Comparison of ENCODE assay signal across 10 cellular contexts in genomic region chr1:180234369-180235076, GRCh38. TPM values are rescaled to one million over a fixed set of nuclear protein-coding genes. Genes with fewer than 3 reads are reported as not detected.
DNase-seq lines count a peak whose midpoint lies in the region; ATAC-seq, FAIRE-seq and TF ChIP-seq lines count a peak whose summit lies in the region.
"Had no signal": no experiment of that assay in that cellular context is flagged by ENCODE, and none has a peak within 500 bp of the region (broad histone marks: within the 10 kb centered on the region; RNA-seq: fewer than 3 reads in every experiment).

No MANE protein-coding gene starts in this region.

- peaks cover 93% of the 10 kb centered on the region for H3K27me3 Mint-ChIP-seq in activated T-cell treated with anti-CD3 and anti-CD28 coated beads, Interleukin-2, amount 50 U/mL, for 24 hours
- peaks cover 58% of the 10 kb centered on the region for H3K27me3 Mint-ChIP-seq in activated T-helper 17 cell treated with anti-CD3 and anti-CD28 coated beads, Interleukin-2, amount 50 U/mL, for 72 hours

- CTCF ChIA-PET in HepG2 (lab: Yijun Ruan, JAX; ENCODE audit: low intra/inter-chr PET ratio, low total read pairs): interaction anchor here (0.6 kb wide), 1 partner anchor 19 kb away, joined by 3 read pairs; no protein-coding TSS in a partner anchor

- H2AFZ ChIP-seq in HepG2 (ENCODE audit: low read length): no peak overlapping the region

- no peak for TF ChIP-seq RAD21 in HepG2 (CRISPR knock-in tag; IDR thresholded peaks at IDR 0.05)

- peaks cover 10% of the 10 kb centered on the region; the same call in 1 of the 2 replicates for H4K20me1 ChIP-seq in HepG2 (ENCODE audit: insufficient read depth, low read length)

- H3K36me3 Mint-ChIP-seq in activated T-cell treated with anti-CD3 and anti-CD28 coated beads, Interleukin-2, amount 50 U/mL, for 24 hours (ENCODE audit: low read depth): no peaks in the 10 kb centered on the region
- H3K36me3 Mint-ChIP-seq in activated T-helper 17 cell treated with anti-CD3 and anti-CD28 coated beads, Interleukin-2, amount 50 U/mL, for 72 hours (ENCODE audit: low read depth): no peaks in the 10 kb centered on the region

- in situ Hi-C loops in HepG2 (cut with HindIII; ENCODE audit: extremely low pct_ligation_motif_present, low pct_unique_long_range_greater_than_20kb): no loop called here

- peaks cover 17 to 90% of the 10 kb centered on the region in 2 experiments for H3K27me3 ChIP-seq in HepG2 (ENCODE audit: control insufficient read depth in 1 of 2, insufficient read depth in 2 of 2, low read length in 2 of 2)

- no peak for TF ChIP-seq POLR2A in HepG2 (IDR thresholded peaks at IDR 0.05; ENCODE audit: insufficient read depth in 1 of 2, low read depth in 2 of 2, low read length in 2 of 2)

- peaks cover 30% of the 10 kb centered on the region; the same call in 1 of the 2 replicates for H3K4me1 ChIP-seq in HepG2 (ENCODE audit: insufficient read depth, low read length)

- TF ChIP-seq EP300 in HepG2 (IDR thresholded peaks at IDR 0.05; ENCODE audit: low read depth in 2 of 2, low read length in 2 of 2) (no peak), HepG2 (CRISPR knock-in tag; IDR thresholded peaks at IDR 0.05; ENCODE audit: borderline replicate concordance) (no peak)

- no TSS peak for BruUV-seq in HepG2 (replicated peaks; lab: Mats Ljungman, UMichigan)

- no peak for ATAC-seq in activated T-helper 17 cell treated with anti-CD3 and anti-CD28 coated beads, Interleukin-2, amount 50 U/mL, for 72 hours (replicated peaks)
- peak; percentile 56 for ATAC-seq in HepG2
- no peak for ATAC-seq in stimulated activated naive CD8-positive, alpha-beta T cell treated with anti-CD3 and anti-CD28 coated beads, Interleukin-15, Interleukin-2, amounts not matched to agents 100 U/mL and 50 U/mL, for 24 hours
- no peak for ATAC-seq in sciatic nerve

- no peaks in the 10 kb centered on the region for H3K9me3 ChIP-seq in HepG2 (ENCODE audit: low read length)

- H3K4me1 Mint-ChIP-seq in activated T-cell treated with anti-CD3 and anti-CD28 coated beads, Interleukin-2, amount 50 U/mL, for 24 hours (ENCODE audit: low read depth): peaks cover 46% of the 10 kb centered on the region
- H3K4me1 Mint-ChIP-seq in activated T-helper 17 cell treated with anti-CD3 and anti-CD28 coated beads, Interleukin-2, amount 50 U/mL, for 72 hours: peaks cover 8% of the 10 kb centered on the region

- no peaks in the 10 kb centered on the region for H3K9me3 Mint-ChIP-seq in activated T-cell treated with anti-CD3 and anti-CD28 coated beads, Interleukin-2, amount 50 U/mL, for 24 hours
- no peaks in the 10 kb centered on the region for H3K9me3 Mint-ChIP-seq in activated T-helper 17 cell treated with anti-CD3 and anti-CD28 coated beads, Interleukin-2, amount 50 U/mL, for 72 hours

- H3K27ac Mint-ChIP-seq in activated T-cell treated with anti-CD3 and anti-CD28 coated beads, Interleukin-2, amount 50 U/mL, for 24 hours: peak overlapping the region; percentile 59
- no peak overlapping the region for H3K27ac Mint-ChIP-seq in activated T-helper 17 cell treated with anti-CD3 and anti-CD28 coated beads, Interleukin-2, amount 50 U/mL, for 72 hours

- POLR2A ChIA-PET in HepG2 (lab: Yijun Ruan, JAX): no interaction called here

- H3K4me3 ChIP-seq in HepG2 (replicated peaks in 1 of 3; ENCODE audit: insufficient read depth in 1 of 3, low read depth in 2 of 3, low read length in 3 of 3): peak overlapping the region; percentile 9 to 56 (median 21); a peak in 2 of 6 replicates

- peak overlapping the region; percentile 50 for H3K4me3 Mint-ChIP-seq in activated T-cell treated with anti-CD3 and anti-CD28 coated beads, Interleukin-2, amount 50 U/mL, for 24 hours
- H3K4me3 Mint-ChIP-seq in activated T-helper 17 cell treated with anti-CD3 and anti-CD28 coated beads, Interleukin-2, amount 50 U/mL, for 72 hours: peak overlapping the region; percentile 51

- intact Hi-C loops in HepG2 (cut with micrococcal nuclease; ENCODE audit: unreplicated experiment): no loop called here
- intact Hi-C loops in sciatic nerve (cut with DNase I): no loop called here

- H3K36me3 ChIP-seq in HepG2 (replicated peaks in 1 of 2; ENCODE audit: control insufficient read depth in 1 of 2, insufficient read depth in 2 of 2, low read length in 2 of 2): no peaks in the 10 kb centered on the region

- peak overlapping the region; percentile 69 for H3K4me2 ChIP-seq in HepG2 (ENCODE audit: low read depth, low read length)

- WGBS in HepG2 (ENCODE audit: low lambda C conversion rate): 3% methylated on average over 19 of the region's 51 CpGs

- no peak for TF ChIP-seq CTCF in HepG2 (CRISPR knock-in tag; IDR thresholded peaks at IDR 0.05)

- H3K79me2 ChIP-seq in HepG2 (ENCODE audit: insufficient read depth, low read length): no peaks in the 10 kb centered on the region

- no peak overlapping the region for H3K9ac ChIP-seq in HepG2 (ENCODE audit: insufficient read depth, low read depth, low read length)

- H3K27ac ChIP-seq in HepG2 (ENCODE audit: extremely low read length, insufficient read depth, low read length): no peak overlapping the region

- DNase-seq in activated T-cell treated with anti-CD3 and anti-CD28 coated beads, Interleukin-2, amount 50 U/mL, for 24 hours: peak; percentile 49
- DNase-seq in activated T-cell treated with anti-CD3 and anti-CD28 coated beads for 4 hours (no peak), HepG2 (ENCODE audit: low spot score) (no peak), sciatic nerve (ENCODE audit: low spot score) (no peak), medulla oblongata (ENCODE audit: extremely low spot score) (no peak), NCI-H146 treated with DMSO at 0.1 percent for 48 hours (lab: John Stamatoyannopoulos, UW; ENCODE audit: unreplicated experiment) (no peak)
- DNase-seq in stimulated activated naive CD8-positive, alpha-beta T cell treated with anti-CD3 and anti-CD28 coated beads, Interleukin-15, Interleukin-2, amounts not matched to agents 100 U/mL and 50 U/mL, for 24 hours: peak; percentile 19
- DNase-seq: KBM-7; stimulated activated CD4-positive, alpha-beta T cell treated with anti-CD3 and anti-CD28 coated beads, Interleukin-1b, Interleukin-23, amount 100 ng/mL, for 48 hours had no signal

- FAIRE-seq in HepG2 (lab: Jason Lieb, UNC): no peak

TF ChIP-seq in HepG2, 621 proteins besides CTCF, POLR2A, EP300 and RAD21 (continues in another document):
- no peak for TF ChIP-seq TAF1 (CRISPR knock-in tag; IDR thresholded peaks at IDR 0.05)
- 0 out of 2 replicates have a peak, but pooled peaks have one; percentile 25 for TF ChIP-seq UBTF (CRISPR knock-in tag; IDR thresholded peaks at IDR 0.05)
- peak; percentile 65 for TF ChIP-seq ZEB1 (IDR thresholded peaks at IDR 0.05; ENCODE audit: insufficient replicate concordance, low read depth)
- no peak for TF ChIP-seq HNF4G (IDR thresholded peaks at IDR 0.05; ENCODE audit: borderline replicate concordance, low read depth, low read length)
- TF ChIP-seq HNF4G (CRISPR knock-in tag; IDR thresholded peaks at IDR 0.05; ENCODE audit: borderline replicate concordance, low read depth): no peak
- TF ChIP-seq EZH2 (conservative IDR thresholded peaks at IDR 0.05; ENCODE audit: low read depth, low read length): peak; percentile 80
- peak; percentile 40; the same call in 1 of the 2 replicates for TF ChIP-seq ZNF350 (CRISPR knock-in tag; IDR thresholded peaks at IDR 0.05; ENCODE audit: borderline replicate concordance, low read depth)

RNA-seq across cellular contexts. Expression of gene LHX4, which starts 4.5 kb away (rescaled TPM):
- under 1 TPM in 1 of 2 donors, not detected in 1; 0.40 TPM for total RNA-seq in activated T-helper 17 cell treated with anti-CD3 and anti-CD28 coated beads, Interleukin-2, amount 50 U/mL, for 72 hours
- total RNA-seq in HepG2 (2016; rRNA removed; fragmentation: Illumina TruSeq; extraction: Trizol) (0.03 and 0.07 TPM in 2 replicates), sciatic nerve (not detected)
- total RNA-seq in HepG2 (2016; cell fraction: cytosol; rRNA removed; fragmentation: Illumina TruSeq; extraction: Trizol; ENCODE audit: low read depth): not detected in 2 replicates
- 0.03 and 0.13 TPM in 2 replicates for total RNA-seq in HepG2 (2016; cell fraction: insoluble cytoplasmic fraction; rRNA removed; fragmentation: Illumina TruSeq; extraction: Trizol)
- total RNA-seq in HepG2 (2016; cell fraction: membrane; rRNA removed; fragmentation: Illumina TruSeq; extraction: Trizol): 0.03 TPM in 1 of 2 replicates, not detected in the other
- total RNA-seq in HepG2 (2016; cell fraction: nucleus; rRNA removed; fragmentation: Illumina TruSeq; extraction: Trizol): not detected in 2 replicates
- 0.03 and 0.05 TPM in 2 replicates for polyA plus RNA-seq in HepG2 (2011; rRNA removed)
- polyA plus RNA-seq in HepG2 (2011; cell fraction: cytosol; rRNA removed): 0.03 and 0.05 TPM in 2 replicates
- polyA plus RNA-seq in HepG2 (2011; cell fraction: nucleus; rRNA removed): 0.02 and 0.03 TPM in 2 replicates
- 0.47 and 0.60 TPM in 2 replicates for polyA plus RNA-seq in HepG2 (2012)
- not detected in 2 replicates for polyA plus RNA-seq in HepG2 (2016; cell fraction: cytosol; fragmentation: Illumina TruSeq; extraction: Trizol; ENCODE audit: low read depth)
- polyA plus RNA-seq in HepG2 (2016; cell fraction: insoluble cytoplasmic fraction; fragmentation: Illumina TruSeq; extraction: Trizol; ENCODE audit: low read depth): 0.17 TPM in 1 of 2 replicates, not detected in the other
- polyA plus RNA-seq in HepG2 (2016; cell fraction: membrane; fragmentation: Illumina TruSeq; extraction: Trizol; ENCODE audit: low read depth): 0.03 and 0.22 TPM in 2 replicates
- 0.07 and 0.09 TPM in 2 replicates for polyA plus RNA-seq in HepG2 (2016; cell fraction: nucleus; fragmentation: Illumina TruSeq; extraction: Trizol; ENCODE audit: insufficient read depth, low read depth)
- polyA minus RNA-seq in HepG2 (2011; rRNA and poly(A)+ RNA removed; ENCODE audit: low replicate concordance): 0.96 and 2.5 TPM in 2 replicates
- polyA minus RNA-seq in HepG2 (2011; cell fraction: cytosol; rRNA and poly(A)+ RNA removed): not detected in 2 replicates
- 0.12 TPM in 1 of 2 replicates, not detected in the other for polyA minus RNA-seq in HepG2 (2011; cell fraction: nucleus; rRNA and poly(A)+ RNA removed)

Comparison
In these comparisons a context has a peak if more than half of its experiments do, and no peak if none do; other contexts are left out.
1. DNase-seq: peak in activated T-cell treated with anti-CD3 and anti-CD28 coated beads, Interleukin-2, amount 50 U/mL, for 24 hours (single experiment) and stimulated activated naive CD8-positive, alpha-beta T cell treated with anti-CD3 and anti-CD28 coated beads, Interleukin-15, Interleukin-2, amounts not matched to agents 100 U/mL and 50 U/mL, for 24 hours (single experiment); none in activated T-cell treated with anti-CD3 and anti-CD28 coated beads for 4 hours (single experiment), HepG2 (single experiment), sciatic nerve (single experiment), medulla oblongata (single experiment) and NCI-H146 treated with DMSO at 0.1 percent for 48 hours (single experiment).